ENCODE assay signal across 1 cellular context in genomic region chr13:100128373-100128772, GRCh38.
TF ChIP-seq lines count a peak whose summit lies in the region.

No MANE protein-coding gene starts in this region.

TF ChIP-seq in IMR-90, 13 proteins besides CTCF, POLR2A, EP300 and RAD21 (continued from another document):
- TF ChIP-seq MAFK (IDR thresholded peaks at IDR 0.05; ENCODE audit: low read depth, low read length) (0 out of 2 replicates have a peak, but pooled peaks have one; percentile 3), BHLHE40 (IDR thresholded peaks at IDR 0.05; ENCODE audit: low read depth, low read length) (0 out of 2 replicates have a peak, but pooled peaks have one; percentile 34), SMC3 (IDR thresholded peaks at IDR 0.05; ENCODE audit: low read depth, low read length) (no peak)
- TF ChIP-seq, protein P1, sequence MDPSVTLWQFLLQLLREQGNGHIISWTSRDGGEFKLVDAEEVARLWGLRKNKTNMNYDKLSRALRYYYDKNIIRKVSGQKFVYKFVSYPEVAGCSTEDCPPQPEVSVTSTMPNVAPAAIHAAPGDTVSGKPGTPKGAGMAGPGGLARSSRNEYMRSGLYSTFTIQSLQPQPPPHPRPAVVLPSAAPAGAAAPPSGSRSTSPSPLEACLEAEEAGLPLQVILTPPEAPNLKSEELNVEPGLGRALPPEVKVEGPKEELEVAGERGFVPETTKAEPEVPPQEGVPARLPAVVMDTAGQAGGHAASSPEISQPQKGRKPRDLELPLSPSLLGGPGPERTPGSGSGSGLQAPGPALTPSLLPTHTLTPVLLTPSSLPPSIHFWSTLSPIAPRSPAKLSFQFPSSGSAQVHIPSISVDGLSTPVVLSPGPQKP (IDR thresholded peaks at IDR 0.05; ENCODE audit: borderline replicate concordance, low read depth, low read length), result no peak
- TF ChIP-seq, protein P2, sequence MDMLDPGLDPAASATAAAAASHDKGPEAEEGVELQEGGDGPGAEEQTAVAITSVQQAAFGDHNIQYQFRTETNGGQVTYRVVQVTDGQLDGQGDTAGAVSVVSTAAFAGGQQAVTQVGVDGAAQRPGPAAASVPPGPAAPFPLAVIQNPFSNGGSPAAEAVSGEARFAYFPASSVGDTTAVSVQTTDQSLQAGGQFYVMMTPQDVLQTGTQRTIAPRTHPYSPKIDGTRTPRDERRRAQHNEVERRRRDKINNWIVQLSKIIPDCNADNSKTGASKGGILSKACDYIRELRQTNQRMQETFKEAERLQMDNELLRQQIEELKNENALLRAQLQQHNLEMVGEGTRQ (IDR thresholded peaks at IDR 0.05; ENCODE audit: low read depth, low read length), result peak; percentile 24; the same call in 1 of the 2 replicates
